1 cellular context compared by ENCODE assay signal in genomic region chr6:30717129-30717844, GRCh38.
TF ChIP-seq lines count a peak whose summit lies in the region.

A gene with protein sequence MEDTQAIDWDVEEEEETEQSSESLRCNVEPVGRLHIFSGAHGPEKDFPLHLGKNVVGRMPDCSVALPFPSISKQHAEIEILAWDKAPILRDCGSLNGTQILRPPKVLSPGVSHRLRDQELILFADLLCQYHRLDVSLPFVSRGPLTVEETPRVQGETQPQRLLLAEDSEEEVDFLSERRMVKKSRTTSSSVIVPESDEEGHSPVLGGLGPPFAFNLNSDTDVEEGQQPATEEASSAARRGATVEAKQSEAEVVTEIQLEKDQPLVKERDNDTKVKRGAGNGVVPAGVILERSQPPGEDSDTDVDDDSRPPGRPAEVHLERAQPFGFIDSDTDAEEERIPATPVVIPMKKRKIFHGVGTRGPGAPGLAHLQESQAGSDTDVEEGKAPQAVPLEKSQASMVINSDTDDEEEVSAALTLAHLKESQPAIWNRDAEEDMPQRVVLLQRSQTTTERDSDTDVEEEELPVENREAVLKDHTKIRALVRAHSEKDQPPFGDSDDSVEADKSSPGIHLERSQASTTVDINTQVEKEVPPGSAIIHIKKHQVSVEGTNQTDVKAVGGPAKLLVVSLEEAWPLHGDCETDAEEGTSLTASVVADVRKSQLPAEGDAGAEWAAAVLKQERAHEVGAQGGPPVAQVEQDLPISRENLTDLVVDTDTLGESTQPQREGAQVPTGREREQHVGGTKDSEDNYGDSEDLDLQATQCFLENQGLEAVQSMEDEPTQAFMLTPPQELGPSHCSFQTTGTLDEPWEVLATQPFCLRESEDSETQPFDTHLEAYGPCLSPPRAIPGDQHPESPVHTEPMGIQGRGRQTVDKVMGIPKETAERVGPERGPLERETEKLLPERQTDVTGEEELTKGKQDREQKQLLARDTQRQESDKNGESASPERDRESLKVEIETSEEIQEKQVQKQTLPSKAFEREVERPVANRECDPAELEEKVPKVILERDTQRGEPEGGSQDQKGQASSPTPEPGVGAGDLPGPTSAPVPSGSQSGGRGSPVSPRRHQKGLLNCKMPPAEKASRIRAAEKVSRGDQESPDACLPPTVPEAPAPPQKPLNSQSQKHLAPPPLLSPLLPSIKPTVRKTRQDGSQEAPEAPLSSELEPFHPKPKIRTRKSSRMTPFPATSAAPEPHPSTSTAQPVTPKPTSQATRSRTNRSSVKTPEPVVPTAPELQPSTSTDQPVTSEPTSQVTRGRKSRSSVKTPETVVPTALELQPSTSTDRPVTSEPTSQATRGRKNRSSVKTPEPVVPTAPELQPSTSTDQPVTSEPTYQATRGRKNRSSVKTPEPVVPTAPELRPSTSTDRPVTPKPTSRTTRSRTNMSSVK (N-terminal part only) (minus strand): TSS chr6:30717281. CDS start chr6:30715175, 2,106 bp downstream.

TF ChIP-seq in HepG2, 621 proteins besides CTCF, POLR2A, EP300 and RAD21 (continued from another document and continues in another):
- TF ChIP-seq, protein P1, sequence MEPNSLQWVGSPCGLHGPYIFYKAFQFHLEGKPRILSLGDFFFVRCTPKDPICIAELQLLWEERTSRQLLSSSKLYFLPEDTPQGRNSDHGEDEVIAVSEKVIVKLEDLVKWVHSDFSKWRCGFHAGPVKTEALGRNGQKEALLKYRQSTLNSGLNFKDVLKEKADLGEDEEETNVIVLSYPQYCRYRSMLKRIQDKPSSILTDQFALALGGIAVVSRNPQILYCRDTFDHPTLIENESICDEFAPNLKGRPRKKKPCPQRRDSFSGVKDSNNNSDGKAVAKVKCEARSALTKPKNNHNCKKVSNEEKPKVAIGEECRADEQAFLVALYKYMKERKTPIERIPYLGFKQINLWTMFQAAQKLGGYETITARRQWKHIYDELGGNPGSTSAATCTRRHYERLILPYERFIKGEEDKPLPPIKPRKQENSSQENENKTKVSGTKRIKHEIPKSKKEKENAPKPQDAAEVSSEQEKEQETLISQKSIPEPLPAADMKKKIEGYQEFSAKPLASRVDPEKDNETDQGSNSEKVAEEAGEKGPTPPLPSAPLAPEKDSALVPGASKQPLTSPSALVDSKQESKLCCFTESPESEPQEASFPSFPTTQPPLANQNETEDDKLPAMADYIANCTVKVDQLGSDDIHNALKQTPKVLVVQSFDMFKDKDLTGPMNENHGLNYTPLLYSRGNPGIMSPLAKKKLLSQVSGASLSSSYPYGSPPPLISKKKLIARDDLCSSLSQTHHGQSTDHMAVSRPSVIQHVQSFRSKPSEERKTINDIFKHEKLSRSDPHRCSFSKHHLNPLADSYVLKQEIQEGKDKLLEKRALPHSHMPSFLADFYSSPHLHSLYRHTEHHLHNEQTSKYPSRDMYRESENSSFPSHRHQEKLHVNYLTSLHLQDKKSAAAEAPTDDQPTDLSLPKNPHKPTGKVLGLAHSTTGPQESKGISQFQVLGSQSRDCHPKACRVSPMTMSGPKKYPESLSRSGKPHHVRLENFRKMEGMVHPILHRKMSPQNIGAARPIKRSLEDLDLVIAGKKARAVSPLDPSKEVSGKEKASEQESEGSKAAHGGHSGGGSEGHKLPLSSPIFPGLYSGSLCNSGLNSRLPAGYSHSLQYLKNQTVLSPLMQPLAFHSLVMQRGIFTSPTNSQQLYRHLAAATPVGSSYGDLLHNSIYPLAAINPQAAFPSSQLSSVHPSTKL (CRISPR knock-in tag; IDR thresholded peaks at IDR 0.05) = peak; percentile 79
- TF ChIP-seq MAFK (conservative IDR thresholded peaks at IDR 0.05 in 1 of 2, IDR thresholded peaks at IDR 0.05 in 1 of 2; ENCODE audit: low read length in 2 of 2) = peak; percentile 97 to 100
- TF ChIP-seq TEAD2 (CRISPR knock-in tag; IDR thresholded peaks at IDR 0.05) = no peak
- peak; percentile 88; the same call in 1 of the 2 replicates for TF ChIP-seq ZKSCAN8 (CRISPR knock-in tag; IDR thresholded peaks at IDR 0.05; ENCODE audit: borderline replicate concordance)
- peak; percentile 95 for TF ChIP-seq FOSL2 (CRISPR knock-in tag; IDR thresholded peaks at IDR 0.05)
- TF ChIP-seq FOXM1 (CRISPR knock-in tag; IDR thresholded peaks at IDR 0.05) = 0 out of 2 replicates have a peak, but pooled peaks have one; percentile 8
- peak; percentile 23; the same call in 1 of the 2 replicates for TF ChIP-seq KAT2B (IDR thresholded peaks at IDR 0.05; ENCODE audit: borderline replicate concordance, low read depth, low read length)
- peak; percentile 93; the same call in 1 of the 2 replicates for TF ChIP-seq ZNF275 (CRISPR knock-in tag; IDR thresholded peaks at IDR 0.05; ENCODE audit: borderline replicate concordance)
- peak; percentile 65 for TF ChIP-seq RBM22 (optimal IDR thresholded peaks at IDR 0.05; ENCODE audit: low read length)
- TF ChIP-seq EHMT2 (IDR thresholded peaks at IDR 0.05; ENCODE audit: borderline replicate concordance, low read depth, low read length) = peak; percentile 78; the same call in 1 of the 2 replicates
- TF ChIP-seq ZNF776 (CRISPR knock-in tag; IDR thresholded peaks at IDR 0.05) = no peak; the same call in 1 of the 2 replicates
- TF ChIP-seq PAF1 (CRISPR knock-in tag; IDR thresholded peaks at IDR 0.05) = no peak
- no peak for TF ChIP-seq ZUFSP (CRISPR knock-in tag; IDR thresholded peaks at IDR 0.05; ENCODE audit: borderline replicate concordance)
- TF ChIP-seq ZNF253 (CRISPR knock-in tag; IDR thresholded peaks at IDR 0.05; ENCODE audit: borderline replicate concordance) = peak; percentile 35; the same call in 1 of the 2 replicates
- no peak for TF ChIP-seq PLRG1 (conservative IDR thresholded peaks at IDR 0.05)
- TF ChIP-seq PHF5A (CRISPR knock-in tag; IDR thresholded peaks at IDR 0.05; ENCODE audit: low read depth, unreplicated experiment) = peak; percentile 100
- TF ChIP-seq NFRKB (IDR thresholded peaks at IDR 0.05) = peak; percentile 76
- peak; percentile 98 for TF ChIP-seq CCDC6 (CRISPR knock-in tag; IDR thresholded peaks at IDR 0.05)
- TF ChIP-seq, protein P2, sequence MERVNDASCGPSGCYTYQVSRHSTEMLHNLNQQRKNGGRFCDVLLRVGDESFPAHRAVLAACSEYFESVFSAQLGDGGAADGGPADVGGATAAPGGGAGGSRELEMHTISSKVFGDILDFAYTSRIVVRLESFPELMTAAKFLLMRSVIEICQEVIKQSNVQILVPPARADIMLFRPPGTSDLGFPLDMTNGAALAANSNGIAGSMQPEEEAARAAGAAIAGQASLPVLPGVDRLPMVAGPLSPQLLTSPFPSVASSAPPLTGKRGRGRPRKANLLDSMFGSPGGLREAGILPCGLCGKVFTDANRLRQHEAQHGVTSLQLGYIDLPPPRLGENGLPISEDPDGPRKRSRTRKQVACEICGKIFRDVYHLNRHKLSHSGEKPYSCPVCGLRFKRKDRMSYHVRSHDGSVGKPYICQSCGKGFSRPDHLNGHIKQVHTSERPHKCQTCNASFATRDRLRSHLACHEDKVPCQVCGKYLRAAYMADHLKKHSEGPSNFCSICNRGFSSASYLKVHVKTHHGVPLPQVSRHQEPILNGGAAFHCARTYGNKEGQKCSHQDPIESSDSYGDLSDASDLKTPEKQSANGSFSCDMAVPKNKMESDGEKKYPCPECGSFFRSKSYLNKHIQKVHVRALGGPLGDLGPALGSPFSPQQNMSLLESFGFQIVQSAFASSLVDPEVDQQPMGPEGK (CRISPR knock-in tag; IDR thresholded peaks at IDR 0.05) = peak; percentile 68
- TF ChIP-seq TFDP1 (CRISPR knock-in tag; IDR thresholded peaks at IDR 0.05; ENCODE audit: borderline replicate concordance) = peak; percentile 100
- TF ChIP-seq SMARCE1 (IDR thresholded peaks at IDR 0.05; ENCODE audit: borderline replicate concordance) = no peak
- TF ChIP-seq REXO4 (CRISPR knock-in tag; IDR thresholded peaks at IDR 0.05; ENCODE audit: borderline replicate concordance) = no peak
- no peak; the same call in 1 of the 2 replicates for TF ChIP-seq JDP2 (CRISPR knock-in tag; IDR thresholded peaks at IDR 0.05; ENCODE audit: borderline replicate concordance)
- TF ChIP-seq ZNF317 (CRISPR knock-in tag; IDR thresholded peaks at IDR 0.05) = peak; percentile 62; the same call in 1 of the 2 replicates
- no peak for TF ChIP-seq ATF7 (IDR thresholded peaks at IDR 0.05)
- TF ChIP-seq ATF7 (CRISPR knock-in tag; IDR thresholded peaks at IDR 0.05) = peak; percentile 89
- TF ChIP-seq ONECUT2 (CRISPR knock-in tag; IDR thresholded peaks at IDR 0.05) = no peak
- TF ChIP-seq ZNF7 (CRISPR knock-in tag; IDR thresholded peaks at IDR 0.05) = no peak
- TF ChIP-seq HNF4G (IDR thresholded peaks at IDR 0.05; ENCODE audit: borderline replicate concordance, low read depth, low read length) = no peak
- peak; percentile 69 for TF ChIP-seq HNF4G (CRISPR knock-in tag; IDR thresholded peaks at IDR 0.05; ENCODE audit: borderline replicate concordance, low read depth)
- 0 out of 2 replicates have a peak, but pooled peaks have one; percentile 44 for TF ChIP-seq ZNF512 (CRISPR knock-in tag; IDR thresholded peaks at IDR 0.05)
- TF ChIP-seq ZNF30 (CRISPR knock-in tag; IDR thresholded peaks at IDR 0.05) = no peak
- TF ChIP-seq GTF3A (CRISPR knock-in tag; conservative IDR thresholded peaks at IDR 0.05) = peak; percentile 86; the same call in 1 of the 2 replicates
- TF ChIP-seq, protein P3, sequence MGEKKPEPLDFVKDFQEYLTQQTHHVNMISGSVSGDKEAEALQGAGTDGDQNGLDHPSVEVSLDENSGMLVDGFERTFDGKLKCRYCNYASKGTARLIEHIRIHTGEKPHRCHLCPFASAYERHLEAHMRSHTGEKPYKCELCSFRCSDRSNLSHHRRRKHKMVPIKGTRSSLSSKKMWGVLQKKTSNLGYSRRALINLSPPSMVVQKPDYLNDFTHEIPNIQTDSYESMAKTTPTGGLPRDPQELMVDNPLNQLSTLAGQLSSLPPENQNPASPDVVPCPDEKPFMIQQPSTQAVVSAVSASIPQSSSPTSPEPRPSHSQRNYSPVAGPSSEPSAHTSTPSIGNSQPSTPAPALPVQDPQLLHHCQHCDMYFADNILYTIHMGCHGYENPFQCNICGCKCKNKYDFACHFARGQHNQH (CRISPR knock-in tag; IDR thresholded peaks at IDR 0.05) = peak; percentile 100
- TF ChIP-seq ZNF784 (CRISPR knock-in tag; IDR thresholded peaks at IDR 0.05; ENCODE audit: borderline replicate concordance) = peak; percentile 96; the same call in 1 of the 2 replicates
- TF ChIP-seq, protein P4, sequence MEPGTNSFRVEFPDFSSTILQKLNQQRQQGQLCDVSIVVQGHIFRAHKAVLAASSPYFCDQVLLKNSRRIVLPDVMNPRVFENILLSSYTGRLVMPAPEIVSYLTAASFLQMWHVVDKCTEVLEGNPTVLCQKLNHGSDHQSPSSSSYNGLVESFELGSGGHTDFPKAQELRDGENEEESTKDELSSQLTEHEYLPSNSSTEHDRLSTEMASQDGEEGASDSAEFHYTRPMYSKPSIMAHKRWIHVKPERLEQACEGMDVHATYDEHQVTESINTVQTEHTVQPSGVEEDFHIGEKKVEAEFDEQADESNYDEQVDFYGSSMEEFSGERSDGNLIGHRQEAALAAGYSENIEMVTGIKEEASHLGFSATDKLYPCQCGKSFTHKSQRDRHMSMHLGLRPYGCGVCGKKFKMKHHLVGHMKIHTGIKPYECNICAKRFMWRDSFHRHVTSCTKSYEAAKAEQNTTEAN (CRISPR knock-in tag; conservative IDR thresholded peaks at IDR 0.05) = peak; percentile 87
- no peak for TF ChIP-seq ZNF3 (CRISPR knock-in tag; IDR thresholded peaks at IDR 0.05)
- TF ChIP-seq DR1 (CRISPR knock-in tag; IDR thresholded peaks at IDR 0.05) = peak; percentile 98
